In genomic region chr1:42957880-42958487, GRCh38 we compare ENCODE assay signal across 1 cellular context.
A peak's percentile ranks its signal among the peaks of the same experiment; 100 is the strongest.
TF ChIP-seq lines count a peak whose summit lies in the region.

No MANE protein-coding gene starts in this region.

TF ChIP-seq in SK-N-SH, 30 proteins besides CTCF, POLR2A, EP300 and RAD21 (continued from another document):
- TF ChIP-seq REST (IDR thresholded peaks at IDR 0.05; ENCODE audit: low read depth, low read length) (no peak), ELF1 (IDR thresholded peaks at IDR 0.05) (no peak), MEF2A (IDR thresholded peaks at IDR 0.05; ENCODE audit: borderline replicate concordance, low read depth) (no peak), NRF1 (IDR thresholded peaks at IDR 0.05; ENCODE audit: low read depth, low read length) (no peak), GABPA (IDR thresholded peaks at IDR 0.05; ENCODE audit: low read depth) (no peak), SIN3A (IDR thresholded peaks at IDR 0.05; ENCODE audit: borderline replicate concordance, low read depth, low read length) (0 out of 2 replicates have a peak, but pooled peaks have one; percentile 4), CHD2 (IDR thresholded peaks at IDR 0.05; ENCODE audit: low read length, partially characterized antibody) (peak; percentile 42), FOXM1 (IDR thresholded peaks at IDR 0.05; ENCODE audit: low read depth) (no peak), RCOR1 (IDR thresholded peaks at IDR 0.05; ENCODE audit: low read length) (no peak), FOXJ3 (CRISPR knock-in tag; IDR thresholded peaks at IDR 0.05) (no peak), TCF12 (IDR thresholded peaks at IDR 0.05) (no peak), GATA2 (CRISPR knock-in tag; IDR thresholded peaks at IDR 0.05) (no peak), EZH2phosphoT487 (IDR thresholded peaks at IDR 0.05; ENCODE audit: borderline replicate concordance, low read depth) (no peak)
